9 cellular contexts compared by ENCODE assay signal in genomic region chr3:45915518-45916231, GRCh38. TPM values are rescaled to one million over a fixed set of nuclear protein-coding genes. Genes with fewer than 3 reads are reported as not detected.
DNase-seq lines count a peak whose midpoint lies in the region; ATAC-seq lines count a peak whose summit lies in the region.
"Had no signal": no experiment of that assay in that cellular context is flagged by ENCODE, and none has a peak within 500 bp of the region (broad histone marks: within the 10 kb centered on the region; RNA-seq: fewer than 3 reads in every experiment).

No MANE protein-coding gene starts in this region.

- peak; percentile 78 for DNase-seq in RPMI8226
- peak; percentile 72 to 88 for DNase-seq in activated naive CD4-positive, alpha-beta T cell treated with anti-CD3 and anti-CD28 coated beads, Interleukin-2, amount 50 U/mL, for 72 hours (ENCODE audit: low spot score in 2 of 2)
- peak; percentile 84 for DNase-seq in stimulated activated naive CD4-positive, alpha-beta T cell treated with Interleukin-2 at 50 U/mL for 16 hours (lab: John Stamatoyannopoulos, UW)
- no peak for DNase-seq in NCI-H1694 treated with DMSO at 0.1 percent for 48 hours (lab: John Stamatoyannopoulos, UW)
- no peak for DNase-seq in NCI-H2196 (lab: John Stamatoyannopoulos, UW; ENCODE audit: unreplicated experiment)

- peak; percentile 88 for ATAC-seq in GM18909 (IDR thresholded peaks at IDR 0.05; ENCODE audit: poor library complexity, unreplicated experiment)
- ATAC-seq in HG02970 (IDR thresholded peaks at IDR 0.05; ENCODE audit: low FRiP score, unreplicated experiment), result peak; percentile 83
- ATAC-seq in activated naive CD4-positive, alpha-beta T cell treated with anti-CD3 and anti-CD28 coated beads, Interleukin-2, amount 50 U/mL, for 72 hours, result peak; percentile 92 to 93

- WGBS in mesodermal cell (ENCODE audit: insufficient coverage in 2 of 2), 2 experiments, result 33 to 38% methylated on average over 7 to 10 of the region's 13 CpGs

- no peaks in the 10 kb centered on the region for H3K9me3 Mint-ChIP-seq in activated naive CD4-positive, alpha-beta T cell treated with anti-CD3 and anti-CD28 coated beads, Interleukin-2, amount 50 U/mL, for 72 hours

- H3K4me1 ChIP-seq in mesodermal cell (ENCODE audit: control insufficient read depth, insufficient read depth, low read length, poor library complexity, severe bottlenecking), result peaks cover 3% of the 10 kb centered on the region

- H3K36me3 ChIP-seq in mesodermal cell (ENCODE audit: control insufficient read depth, insufficient read depth, low read length), result peaks cover 5% of the 10 kb centered on the region

- no peak overlapping the region for H3K4me3 ChIP-seq in mesodermal cell (ENCODE audit: extremely low read depth, insufficient read depth, low read length, poor library complexity, severe bottlenecking)

- H3K36me3 Mint-ChIP-seq in activated naive CD4-positive, alpha-beta T cell treated with anti-CD3 and anti-CD28 coated beads, Interleukin-2, amount 50 U/mL, for 72 hours, result peaks cover 0 to 5% of the 10 kb centered on the region in 2 donors

- H3K27ac ChIP-seq in mesodermal cell (ENCODE audit: low read depth, low read length, severe bottlenecking), result peak overlapping the region; percentile 16

- no peaks in the 10 kb centered on the region for H3K9me3 ChIP-seq in mesodermal cell (ENCODE audit: control insufficient read depth, low read length)

- peak overlapping the region; percentile 50 to 72 for H3K27ac Mint-ChIP-seq in activated naive CD4-positive, alpha-beta T cell treated with anti-CD3 and anti-CD28 coated beads, Interleukin-2, amount 50 U/mL, for 72 hours

RNA-seq across cellular contexts. Expression of gene CXCR6, which starts 27.6 kb away (rescaled TPM):
- 1 to 10 TPM; 1.0 to 1.8 TPM for total RNA-seq in activated naive CD4-positive, alpha-beta T cell treated with anti-CD3 and anti-CD28 coated beads, Interleukin-2, amount 50 U/mL, for 72 hours
- polyA plus RNA-seq in mesodermal cell (2013, experiment 1 of 2), result not detected
- polyA plus RNA-seq in mesodermal cell (2013, experiment 2 of 2), result not detected
- total RNA-seq: frontal cortex had no signal

RNA-seq across cellular contexts. Expression of gene CCR9, which starts 29.3 kb away (rescaled TPM):
- total RNA-seq in activated naive CD4-positive, alpha-beta T cell treated with anti-CD3 and anti-CD28 coated beads, Interleukin-2, amount 50 U/mL, for 72 hours, result not detected
- polyA plus RNA-seq in mesodermal cell (2013, experiment 1 of 2), result not detected
- not detected for polyA plus RNA-seq in mesodermal cell (2013, experiment 2 of 2)

Comparison
In these comparisons a context has a peak if more than half of its experiments do, and no peak if none do; other contexts are left out.
1. DNase-seq: peak in RPMI8226 (single experiment), activated naive CD4-positive, alpha-beta T cell treated with anti-CD3 and anti-CD28 coated beads, Interleukin-2, amount 50 U/mL, for 72 hours (2 of 2) and stimulated activated naive CD4-positive, alpha-beta T cell treated with Interleukin-2 at 50 U/mL for 16 hours (single experiment); none in NCI-H1694 treated with DMSO at 0.1 percent for 48 hours (single experiment) and NCI-H2196 (single experiment).
2. Peak in every context shown above with its lines, with median percentiles within 50 percentile points of each other: ATAC-seq.